In genomic region chr3:43036621-43037331, GRCh38 we compare ENCODE assay signal across 1 cellular context.
TF ChIP-seq lines count a peak whose summit lies in the region.

No MANE protein-coding gene starts in this region.

TF ChIP-seq in GM12878, 131 proteins besides CTCF, POLR2A, EP300 and RAD21:
- TF ChIP-seq BHLHE40 (IDR thresholded peaks at IDR 0.05; ENCODE audit: borderline replicate concordance in 1 of 2, low read depth in 2 of 2, low read length in 1 of 2) (peak in 1 of 2 experiments; percentile 43; a peak in 1 of 4 replicates), DPF2 (IDR thresholded peaks at IDR 0.05) (0 out of 2 replicates have a peak, but pooled peaks have one; percentile 29), EGR1 (IDR thresholded peaks at IDR 0.05; ENCODE audit: borderline replicate concordance in 1 of 2, low read depth in 2 of 2, low read length in 2 of 2) (no peak), ZNF24 (IDR thresholded peaks at IDR 0.05) (0 out of 2 replicates have a peak, but pooled peaks have one; percentile 48), YBX1 (IDR thresholded peaks at IDR 0.05) (no peak), KAT2A (conservative IDR thresholded peaks at IDR 0.05; ENCODE audit: control insufficient read depth, low read depth, low read length) (no peak), CEBPB (IDR thresholded peaks at IDR 0.05; ENCODE audit: borderline replicate concordance in 1 of 2, low read depth in 2 of 2, low read length in 2 of 2) (peak in 1 of 2 experiments; percentile 87; a peak in 2 of 4 replicates), MEF2A (IDR thresholded peaks at IDR 0.05; ENCODE audit: insufficient read depth, low read depth, low read length) (no peak), IKZF1 (conservative IDR thresholded peaks at IDR 0.05) (0 out of 2 replicates have a peak, but pooled peaks have one; percentile 26), PAX5 (IDR thresholded peaks at IDR 0.05; ENCODE audit: borderline replicate concordance, low read depth, low read length) (no peak), RELB (IDR thresholded peaks at IDR 0.05; ENCODE audit: low read depth) (peak; percentile 76), NR2F1 (conservative IDR thresholded peaks at IDR 0.05) (peak; percentile 75), STAT1 (conservative IDR thresholded peaks at IDR 0.05) (no peak), ATF7 (IDR thresholded peaks at IDR 0.05; ENCODE audit: low read depth) (peak; percentile 83), MTA2 (IDR thresholded peaks at IDR 0.05; ENCODE audit: low read depth) (peak; percentile 68; the same call in 1 of the 2 replicates), CHD1 (IDR thresholded peaks at IDR 0.05; ENCODE audit: low read depth, low read length) (no peak)
